In the genomic region with DNA sequence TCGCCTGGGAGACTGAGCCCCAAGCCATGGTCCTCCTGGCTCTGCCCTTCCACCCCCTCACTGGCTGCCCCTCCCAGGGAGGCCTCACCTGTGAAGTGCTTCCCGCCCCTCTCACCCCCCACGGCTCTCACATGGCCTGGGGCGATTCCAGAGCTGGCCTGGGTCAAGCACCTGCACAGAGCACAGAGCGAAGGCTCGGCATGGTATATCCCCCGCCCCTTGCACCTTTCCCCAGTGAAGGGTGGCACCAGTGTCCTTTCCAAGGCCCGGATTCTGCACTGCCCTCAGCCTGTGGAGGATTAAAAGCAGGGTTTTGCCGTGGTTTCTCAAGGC, we compare ENCODE assay signal across 17 cellular contexts. TPM values are rescaled to one million over a fixed set of nuclear protein-coding genes. Genes with fewer than 3 reads are reported as not detected.
DNase-seq lines count a peak whose midpoint lies in the region; ATAC-seq and TF ChIP-seq lines count a peak whose summit lies in the region.
"Had no signal": no experiment of that assay in that cellular context is flagged by ENCODE, and none has a peak within 500 bp of the region (broad histone marks: within the 10 kb centered on the region; RNA-seq: fewer than 3 reads in every experiment).

No MANE protein-coding gene starts in this region.

- no peaks in the 10 kb centered on the region for H3K79me2 ChIP-seq in GM23338 (replicated peaks; ENCODE audit: insufficient read depth)

- H3K27ac ChIP-seq in GM23338 (ENCODE audit: low read depth) (no peak overlapping the region), RWPE1 (peak overlapping the region; percentile 50), temporal lobe (ENCODE audit: low read depth, low read length) (peak overlapping the region; percentile 36), brain microvascular endothelial cell (no peak overlapping the region)
- H3K27ac ChIP-seq: coronary artery, gastroesophageal sphincter, KMS-11, testis had no signal

- H3K36me3 ChIP-seq in GM23338 (ENCODE audit: insufficient read depth), result no peaks in the 10 kb centered on the region
- no peaks in the 10 kb centered on the region for H3K36me3 ChIP-seq in brain microvascular endothelial cell (replicated peaks)
- H3K36me3 ChIP-seq: gastroesophageal sphincter had no signal

- no peak overlapping the region for H3K27ac Mint-ChIP-seq in GM23338
- H3K27ac Mint-ChIP-seq: activated CD8-positive, alpha-beta T cell treated with anti-CD3 and anti-CD28 coated beads for 36 hours; CD4-positive, CD25-positive, alpha-beta regulatory T cell had no signal

- H3K9me2 ChIP-seq in GM23338 (ENCODE audit: insufficient read depth), result no peaks in the 10 kb centered on the region

- no peak overlapping the region for H2AFZ ChIP-seq in GM23338

- POLR2A ChIA-PET in RWPE1 (lab: Yijun Ruan, JAX; ENCODE audit: low non-redundant PET), result no interaction called here

- DNase-seq in GM23338 (ENCODE audit: low spot score) (no peak), RWPE1 (ENCODE audit: low spot score) (no peak), islet precursor cell (peak; percentile 62), brain microvascular endothelial cell (no peak)
- DNase-seq: GOT3, SIG-M5 had no signal

- peaks cover 40% of the 10 kb centered on the region for H3K27me3 Mint-ChIP-seq in GM23338 (ENCODE audit: insufficient read depth, low read depth, poor library complexity)

- no peaks in the 10 kb centered on the region for H4K20me1 ChIP-seq in GM23338 (replicated peaks; ENCODE audit: insufficient read depth)

- H3K4me3 ChIP-seq in GM23338 (no peak overlapping the region), brain microvascular endothelial cell (ENCODE audit: low read depth, low read length) (no peak overlapping the region)

- ATAC-seq in GM23338 (peak; percentile 2; the same call in 2 of the 3 replicates), GM18519 (IDR thresholded peaks at IDR 0.05; ENCODE audit: low FRiP score, unreplicated experiment) (no peak), esophagus mucosa (no peak)

- no peaks in the 10 kb centered on the region; the same call in 2 of the 3 replicates for H3K9me3 Mint-ChIP-seq in GM23338
- H3K9me3 Mint-ChIP-seq: activated CD8-positive, alpha-beta T cell treated with anti-CD3 and anti-CD28 coated beads for 36 hours; CD4-positive, CD25-positive, alpha-beta regulatory T cell had no signal

- no peaks in the 10 kb centered on the region; the same call in 2 of the 3 replicates for H3K36me3 Mint-ChIP-seq in GM23338 (ENCODE audit: low read depth)
- H3K36me3 Mint-ChIP-seq: CD4-positive, CD25-positive, alpha-beta regulatory T cell had no signal

- CTCF ChIA-PET in RWPE1 (lab: Yijun Ruan, JAX), result interaction anchor here (0.6 kb wide), 5 partner anchors 142 to 1092 kb away, joined by 3 read pairs; no protein-coding TSS in a partner anchor

- no peak overlapping the region for H3K4me2 ChIP-seq in GM23338
- H3K4me2 ChIP-seq: KMS-11 had no signal

- H3K27me3 ChIP-seq in GM23338 (ENCODE audit: insufficient read depth), result no peaks in the 10 kb centered on the region
- H3K27me3 ChIP-seq in brain microvascular endothelial cell (replicated peaks), result peaks cover 19% of the 10 kb centered on the region
- H3K27me3 ChIP-seq: testis had no signal

- H3K4me3 Mint-ChIP-seq in GM23338, result peak overlapping the region; percentile 62
- H3K4me3 Mint-ChIP-seq: activated CD8-positive, alpha-beta T cell treated with anti-CD3 and anti-CD28 coated beads for 36 hours had no signal

- H3K4me1 ChIP-seq in GM23338 (ENCODE audit: insufficient read depth), result no peaks in the 10 kb centered on the region
- H3K4me1 ChIP-seq: testis had no signal

- TF ChIP-seq CTCF in GM23338 (conservative IDR thresholded peaks at IDR 0.05; ENCODE audit: low read depth in 2 of 2) (no peak), RWPE1 (conservative IDR thresholded peaks at IDR 0.05; ENCODE audit: low read depth) (no peak), brain microvascular endothelial cell (IDR thresholded peaks at IDR 0.05; ENCODE audit: low read depth, low read length, missing control alignments) (no peak)

- H3F3A ChIP-seq in GM23338 (replicated peaks; ENCODE audit: low read depth), result no peaks in the 10 kb centered on the region

- in situ Hi-C loops in brain microvascular endothelial cell (cut with HindIII; ENCODE audit: low pct_ligation_motif_present, low sequenced_read_pairs), result no loop called here

- H3K4me1 Mint-ChIP-seq in GM23338, result peaks cover 21% of the 10 kb centered on the region

TF ChIP-seq in GM23338, 12 proteins besides CTCF, POLR2A, EP300 and RAD21:
- TF ChIP-seq JUNB (IDR thresholded peaks at IDR 0.05; ENCODE audit: unreplicated experiment) (no peak), POLR2AphosphoS5 (IDR thresholded peaks at IDR 0.05; ENCODE audit: low read depth) (no peak), ZNF114 (CRISPR knock-in tag; IDR thresholded peaks at IDR 0.05) (no peak), CREB1 (CRISPR knock-in tag; IDR thresholded peaks at IDR 0.05; ENCODE audit: low read depth) (no peak), NANOG (IDR thresholded peaks at IDR 0.05; ENCODE audit: borderline replicate concordance) (no peak)

RNA-seq across cellular contexts. Expression of a gene that starts 1.1 kb away (rescaled TPM):
- 0.23 TPM in 1 of 2 replicates, not detected in the other for total RNA-seq in GM23338 (2014; rRNA removed; shearing (Covaris generic))
- not detected in 2 replicates for polyA plus RNA-seq in GM23338 (2016; fragmentation: Nextera tagmentation; extraction: Ambion mirVana)
- total RNA-seq in temporal lobe (21.9 TPM), esophagus mucosa (0.44 TPM)
- total RNA-seq: lung microvascular endothelial cell, myocyte had no signal

Comparison
In these comparisons a context has a peak if more than half of its experiments do, and no peak if none do; other contexts are left out.
1. H3K27ac ChIP-seq: peak in RWPE1 (single experiment) and temporal lobe (single experiment); none in GM23338 (single experiment) and brain microvascular endothelial cell (single experiment).
2. RNA of a gene that starts 1.1 kb away (total RNA-seq): 21.9 TPM in temporal lobe (single experiment); 0.44 TPM in esophagus mucosa (single experiment) and 0.23 TPM in GM23338; every median in the first group is over 10 times any median in the second.